ENCODE assay signal across 36 cellular contexts in genomic region chr1:234091065-234091401, GRCh38.
"Had no signal": no experiment of that assay in that cellular context is flagged by ENCODE, and none has a peak within 500 bp of the region (broad histone marks: within the 10 kb centered on the region; RNA-seq: fewer than 3 reads in every experiment).

No MANE protein-coding gene starts in this region.

- H3K27ac ChIP-seq: adrenal gland, cardiac muscle cell, VCaP had no signal

- DNase-seq: activated B cell treated with CpG ODN at 0.5 μM for 24 hours; activated CD4-positive, alpha-beta memory T cell treated with anti-CD3 and anti-CD28 coated beads for 36 hours; activated CD4-positive, alpha-beta T cell treated with anti-CD3 and anti-CD28 coated beads for 4 hours; activated CD4-positive, alpha-beta T cell treated with anti-CD3 and anti-CD28 coated beads, Interleukin-2, amount 10 ng/mL, durations not matched to agents 24 days and 14 days; activated CD4-positive, alpha-beta T cell treated with anti-CD3 and anti-CD28 coated beads, Interleukin-2, amount 50 U/mL, for 1 hour; activated CD4-positive, alpha-beta T cell treated with anti-CD3 and anti-CD28 coated beads, Interleukin-2, amount 50 U/mL, for 4 hours; activated CD4-positive, CD25-positive, alpha-beta regulatory T cell treated with anti-CD3 and anti-CD28 coated beads, Interleukin-2, amount 50 U/mL, for 72 hours; activated CD8-positive, alpha-beta memory T cell treated with anti-CD3 and anti-CD28 coated beads, Interleukin-2, amount 50 U/mL, for 4 hours; activated CD8-positive, alpha-beta T cell treated with anti-CD3 and anti-CD28 coated beads for 36 hours; activated effector memory CD4-positive, alpha-beta T cell treated with anti-CD3 and anti-CD28 coated beads, Interleukin-2, amount 50 U/mL, for 16 hours; activated gamma-delta T cell treated with Interleukin-2 at 50 U/mL for 16 hours; activated naive CD4-positive, alpha-beta T cell; activated naive CD4-positive, alpha-beta T cell treated with anti-CD3 and anti-CD28 coated beads for 36 hours; activated naive CD4-positive, alpha-beta T cell treated with anti-CD3 and anti-CD28 coated beads, Interleukin-2, amount 50 U/mL, for 16 hours; activated naive CD8-positive, alpha-beta T cell treated with anti-CD3 and anti-CD28 coated beads for 36 hours; activated T-cell treated with anti-CD3 and anti-CD28 coated beads for 4 hours; activated T-cell treated with anti-CD3 and anti-CD28 coated beads, Interleukin-2, amount 50 U/mL, for 1 hour; activated T-cell treated with anti-CD3 and anti-CD28 coated beads, Interleukin-2, amount 50 U/mL, for 4 hours; activated T-cell treated with anti-CD3 and anti-CD28 coated beads, Interleukin-2, amount 50 U/mL, for 72 hours; adrenal gland; amniotic stem cell; caudate nucleus; cerebellar nuclear complex; T-helper 1 cell; T-helper 2 cell; T-helper 9 cell had no signal

- H3K4me1 ChIP-seq: adrenal gland had no signal

- H3K4me1 Mint-ChIP-seq: activated B cell treated with CpG ODN at 0.5 μM for 24 hours; activated CD4-positive, alpha-beta T cell treated with anti-CD3 and anti-CD28 coated beads, Interleukin-2, amount 10 ng/mL, durations not matched to agents 24 days and 14 days; activated naive CD8-positive, alpha-beta T cell treated with anti-CD3 and anti-CD28 coated beads for 36 hours; activated T-helper 17 cell treated with anti-CD3 and anti-CD28 coated beads, Interleukin-2, amount 50 U/mL, for 72 hours; central memory CD8-positive, alpha-beta T cell had no signal

- H3K36me3 ChIP-seq: adrenal gland, ascending aorta, cardiac muscle cell had no signal

- H3K4me3 Mint-ChIP-seq: activated B cell treated with CpG ODN at 0.5 μM for 24 hours; activated CD4-positive, alpha-beta memory T cell treated with anti-CD3 and anti-CD28 coated beads for 36 hours; activated CD4-positive, alpha-beta T cell treated with anti-CD3 and anti-CD28 coated beads, Interleukin-2, amount 10 ng/mL, durations not matched to agents 24 days and 14 days; activated CD8-positive, alpha-beta T cell treated with anti-CD3 and anti-CD28 coated beads for 36 hours; activated naive CD4-positive, alpha-beta T cell treated with anti-CD3 and anti-CD28 coated beads for 36 hours; activated naive CD8-positive, alpha-beta T cell treated with anti-CD3 and anti-CD28 coated beads for 36 hours; activated T-cell treated with anti-CD3 and anti-CD28 coated beads, Interleukin-2, amount 50 U/mL, for 4 hours; activated T-cell treated with anti-CD3 and anti-CD28 coated beads, Interleukin-2, amount 50 U/mL, for 72 hours; activated T-helper 1 cell treated with anti-CD3 and anti-CD28 coated beads, Interleukin-12 subunit alpha, Interleukin-12 subunit beta, Interleukin-2, Interleukin-4 antibody, amounts not matched to agents 30 ng/mL and 10 ng/mL and 1 ng/mL, durations not matched to agents 14 hours and 24 hours and 36 hours; activated T-helper 17 cell treated with anti-CD3 and anti-CD28 coated beads, Interleukin-2, amount 50 U/mL, for 72 hours; brain; central memory CD8-positive, alpha-beta T cell; T-helper 1 cell treated with Interleukin-12 subunit alpha and Interleukin-12 subunit beta and Interleukin-4 antibody, amounts not matched to agents 30 μg/mL and 1 μg/mL, for 36 hours; T-helper 2 cell treated with Interferon-gamma antibody and Interleukin-4, amounts not matched to agents 5 μg/mL and 100 μg/mL, for 36 hours had no signal

- H3K9me3 Mint-ChIP-seq: activated CD4-positive, alpha-beta T cell treated with anti-CD3 and anti-CD28 coated beads, Interleukin-2, amount 10 ng/mL, durations not matched to agents 24 days and 14 days; activated CD8-positive, alpha-beta T cell treated with anti-CD3 and anti-CD28 coated beads for 36 hours; activated naive CD4-positive, alpha-beta T cell treated with anti-CD3 and anti-CD28 coated beads for 36 hours; activated naive CD4-positive, alpha-beta T cell treated with anti-CD3 and anti-CD28 coated beads, Interleukin-2, amount 50 U/mL, for 72 hours; activated naive CD8-positive, alpha-beta T cell treated with anti-CD3 and anti-CD28 coated beads for 36 hours; activated T-cell treated with anti-CD3 and anti-CD28 coated beads, Interleukin-2, amount 50 U/mL, for 4 hours; activated T-cell treated with anti-CD3 and anti-CD28 coated beads, Interleukin-2, amount 50 U/mL, for 72 hours; activated T-helper 1 cell treated with anti-CD3 and anti-CD28 coated beads, Interleukin-12 subunit alpha, Interleukin-12 subunit beta, Interleukin-2, Interleukin-4 antibody, amounts not matched to agents 30 ng/mL and 10 ng/mL and 1 ng/mL, durations not matched to agents 14 hours and 24 hours and 36 hours; activated T-helper 17 cell treated with anti-CD3 and anti-CD28 coated beads, Interleukin-2, amount 50 U/mL, for 72 hours; central memory CD8-positive, alpha-beta T cell; T-helper 1 cell treated with Interleukin-12 subunit alpha and Interleukin-12 subunit beta and Interleukin-4 antibody, amounts not matched to agents 30 μg/mL and 1 μg/mL, for 36 hours; T-helper 2 cell treated with Interferon-gamma antibody and Interleukin-4, amounts not matched to agents 5 μg/mL and 100 μg/mL, for 36 hours had no signal

- H3K9me3 ChIP-seq: adrenal gland, ascending aorta had no signal

- H3K36me3 Mint-ChIP-seq: activated CD4-positive, alpha-beta memory T cell treated with anti-CD3 and anti-CD28 coated beads for 36 hours; activated naive CD8-positive, alpha-beta T cell treated with anti-CD3 and anti-CD28 coated beads for 36 hours; brain had no signal

- H3K27me3 ChIP-seq: adrenal gland, ascending aorta, cardiac muscle cell had no signal

- H3K27ac Mint-ChIP-seq: activated B cell treated with CpG ODN at 0.5 μM for 24 hours; activated CD4-positive, alpha-beta memory T cell treated with anti-CD3 and anti-CD28 coated beads for 36 hours; activated CD4-positive, alpha-beta T cell treated with anti-CD3 and anti-CD28 coated beads, Interleukin-2, amount 10 ng/mL, durations not matched to agents 24 days and 14 days; activated CD8-positive, alpha-beta T cell treated with anti-CD3 and anti-CD28 coated beads for 36 hours; activated naive CD4-positive, alpha-beta T cell treated with anti-CD3 and anti-CD28 coated beads for 36 hours; activated naive CD8-positive, alpha-beta T cell treated with anti-CD3 and anti-CD28 coated beads for 36 hours; activated T-cell treated with anti-CD3 and anti-CD28 coated beads, Interleukin-2, amount 50 U/mL, for 72 hours; activated T-helper 1 cell treated with anti-CD3 and anti-CD28 coated beads, Interleukin-12 subunit alpha, Interleukin-12 subunit beta, Interleukin-2, Interleukin-4 antibody, amounts not matched to agents 30 ng/mL and 10 ng/mL and 1 ng/mL, durations not matched to agents 14 hours and 24 hours and 36 hours; activated T-helper 17 cell treated with anti-CD3 and anti-CD28 coated beads, Interleukin-2, amount 50 U/mL, for 72 hours; brain; T-helper 1 cell treated with Interleukin-12 subunit alpha and Interleukin-12 subunit beta and Interleukin-4 antibody, amounts not matched to agents 30 μg/mL and 1 μg/mL, for 36 hours; T-helper 2 cell treated with Interferon-gamma antibody and Interleukin-4, amounts not matched to agents 5 μg/mL and 100 μg/mL, for 36 hours had no signal

- ATAC-seq: activated CD8-positive, alpha-beta T cell treated with anti-CD3 and anti-CD28 coated beads for 36 hours; activated naive CD4-positive, alpha-beta T cell treated with anti-CD3 and anti-CD28 coated beads, Interleukin-2, amount 50 U/mL, for 72 hours; activated T-cell treated with anti-CD3 and anti-CD28 coated beads, Interleukin-2, amount 50 U/mL, for 4 hours; activated T-cell treated with anti-CD3 and anti-CD28 coated beads, Interleukin-2, amount 50 U/mL, for 72 hours; activated T-helper 17 cell treated with anti-CD3 and anti-CD28 coated beads, Interleukin-2, amount 50 U/mL, for 72 hours had no signal

- H3K4me3 ChIP-seq: adrenal gland, ascending aorta, cardiac muscle cell had no signal
